In genomic region chr21:43318841-43319781, GRCh38 we compare ENCODE assay signal across 1 cellular context.
TF ChIP-seq lines count a peak whose summit lies in the region.

No MANE protein-coding gene starts in this region.

TF ChIP-seq in H1, 55 proteins besides CTCF, POLR2A, EP300 and RAD21 (continued from another document):
- no peak for TF ChIP-seq FOSL1 (IDR thresholded peaks at IDR 0.05; ENCODE audit: insufficient read depth, low read depth, low read length)
- TF ChIP-seq TEAD4 (IDR thresholded peaks at IDR 0.05; ENCODE audit: low read depth, low read length) = no peak
- no peak for TF ChIP-seq MAFK (IDR thresholded peaks at IDR 0.05; ENCODE audit: low read depth, low read length)
- no peak for TF ChIP-seq CTBP2 (IDR thresholded peaks at IDR 0.05; ENCODE audit: borderline replicate concordance, insufficient read depth, insufficient read length, low read length)
- no peak for TF ChIP-seq POLR2AphosphoS5 (IDR thresholded peaks at IDR 0.05; ENCODE audit: low read depth, low read length)
- TF ChIP-seq ATF3 (IDR thresholded peaks at IDR 0.05; ENCODE audit: insufficient read depth, low read depth, low read length) = no peak
- no peak for TF ChIP-seq KDM5A (IDR thresholded peaks at IDR 0.05; ENCODE audit: low read length)
- TF ChIP-seq CBX8 (IDR thresholded peaks at IDR 0.05; ENCODE audit: borderline replicate concordance, low read depth, low read length) = no peak
- no peak for TF ChIP-seq RXRA (IDR thresholded peaks at IDR 0.05; ENCODE audit: insufficient read depth, low read depth, low read length)
- TF ChIP-seq PHF8 (conservative IDR thresholded peaks at IDR 0.05; ENCODE audit: low read depth, low read length) = no peak
- no peak for TF ChIP-seq ATF2 (IDR thresholded peaks at IDR 0.05; ENCODE audit: low read length)
- TF ChIP-seq, protein P1, sequence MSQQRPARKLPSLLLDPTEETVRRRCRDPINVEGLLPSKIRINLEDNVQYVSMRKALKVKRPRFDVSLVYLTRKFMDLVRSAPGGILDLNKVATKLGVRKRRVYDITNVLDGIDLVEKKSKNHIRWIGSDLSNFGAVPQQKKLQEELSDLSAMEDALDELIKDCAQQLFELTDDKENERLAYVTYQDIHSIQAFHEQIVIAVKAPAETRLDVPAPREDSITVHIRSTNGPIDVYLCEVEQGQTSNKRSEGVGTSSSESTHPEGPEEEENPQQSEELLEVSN (IDR thresholded peaks at IDR 0.05) = no peak
- no peak for TF ChIP-seq SIN3A (conservative IDR thresholded peaks at IDR 0.05 in 1 of 2, IDR thresholded peaks at IDR 0.05 in 1 of 2; ENCODE audit: low read depth in 1 of 2, low read length in 2 of 2)
- no peak for TF ChIP-seq CHD1 (IDR thresholded peaks at IDR 0.05; ENCODE audit: low read depth, low read length)
TF ChIP-seq in H1: peak in this region for 0.
